In the genomic region with DNA sequence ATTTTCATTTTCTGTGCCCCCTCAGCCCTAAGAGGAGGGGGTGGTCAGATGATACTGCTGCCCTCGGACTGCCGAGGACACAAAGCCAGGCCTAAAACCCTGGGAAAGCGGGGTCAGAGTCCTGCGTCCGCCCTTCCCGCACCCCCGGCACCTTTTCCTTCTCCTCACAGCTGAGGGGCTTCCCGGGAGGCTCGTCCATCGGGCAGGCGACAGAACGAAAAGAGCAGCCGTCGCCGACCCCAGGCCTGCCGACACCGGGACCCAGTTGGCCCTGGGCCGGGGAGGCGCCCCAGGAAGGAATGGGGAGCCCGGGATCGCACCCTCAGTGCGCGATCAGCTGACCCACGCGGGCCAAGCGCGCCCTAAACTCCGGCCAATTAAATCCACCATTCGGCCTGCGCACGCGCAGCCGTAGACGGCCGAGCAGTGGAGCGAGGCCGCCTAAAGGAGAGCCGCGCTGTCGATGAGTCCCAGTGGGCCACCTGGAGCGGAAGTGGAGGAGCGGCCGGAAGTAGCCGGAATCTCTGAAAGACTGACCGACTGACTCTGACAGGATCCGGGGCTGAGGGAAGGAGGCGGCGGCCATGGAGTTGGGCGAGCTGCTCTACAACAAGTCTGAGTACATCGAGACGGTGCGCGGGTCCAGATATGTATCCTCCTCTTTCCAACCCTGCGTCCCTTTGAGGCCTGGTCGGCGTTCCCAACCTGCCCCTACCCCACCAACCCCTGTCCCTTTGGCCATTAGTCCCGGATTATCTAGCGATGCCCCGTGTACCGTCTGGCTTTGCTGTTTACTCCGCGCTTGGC, we compare ENCODE assay signal across 8 cellular contexts. TPM values are rescaled to one million over a fixed set of nuclear protein-coding genes. Genes with fewer than 3 reads are reported as not detected.
DNase-seq lines count a peak whose midpoint lies in the region; ATAC-seq and TF ChIP-seq lines count a peak whose summit lies in the region.

A gene (plus strand): TSS at position 508 of the 807 bp plus-strand sequence. CDS start 77 bp downstream, at position 585.
A gene (minus strand): TSS at position 352 of the 807 bp plus-strand sequence. CDS start 153 bp downstream, at position 199.

- CTCF ChIA-PET in naive thymus-derived CD4-positive, alpha-beta T cell (lab: Charles Lee) = interaction anchor here (1.1 kb wide), 1 partner anchor 26 kb away, joined by 5 read pairs; no protein-coding TSS in a partner anchor

- no peaks in the 10 kb centered on the region for H3K27me3 Mint-ChIP-seq in naive thymus-derived CD4-positive, alpha-beta T cell
- no peaks in the 10 kb centered on the region for H3K27me3 Mint-ChIP-seq in stimulated activated naive B cell treated with anti-CD40 and anti-IgM and Interleukin-4, amounts not matched to agents 10 μg/mL and 1 μg/mL and 100 μg/mL, for 72 hours

- H3K27me3 ChIP-seq in DND-41 (ENCODE audit: insufficient read depth, low read length, poor library complexity) (no peaks in the 10 kb centered on the region), GM23248 (replicated peaks; ENCODE audit: insufficient read depth) (no peaks in the 10 kb centered on the region), fibroblast of lung (ENCODE audit: control insufficient read depth, insufficient read depth, low read length) (no peaks in the 10 kb centered on the region)
- no peaks in the 10 kb centered on the region for H3K27me3 ChIP-seq in naive thymus-derived CD4-positive, alpha-beta T cell (ENCODE audit: control insufficient read depth in 2 of 2, insufficient read depth in 2 of 2, low read length in 2 of 2)

- H3K9me3 ChIP-seq in DND-41 (ENCODE audit: insufficient read depth, low read length, severe bottlenecking) (no peaks in the 10 kb centered on the region), GM23248 (ENCODE audit: low read depth) (no peaks in the 10 kb centered on the region), fibroblast of lung (ENCODE audit: control insufficient read depth, insufficient read depth, low read depth, low read length) (no peaks in the 10 kb centered on the region)
- no peaks in the 10 kb centered on the region for H3K9me3 ChIP-seq in naive thymus-derived CD4-positive, alpha-beta T cell (ENCODE audit: control insufficient read depth in 2 of 3, low read length in 3 of 3)

- peak within 1 kb of the TSS; percentile 79 for H3K9ac ChIP-seq in DND-41 (ENCODE audit: low read depth, low read length)
- H3K9ac ChIP-seq in GM23248 = peak within 1 kb of the TSS; percentile 93
- peak within 1 kb of the TSS; percentile 89 for H3K9ac ChIP-seq in fibroblast of lung (ENCODE audit: insufficient read depth, low read length)

- H3F3A ChIP-seq in GM23248 (ENCODE audit: insufficient read depth) = no peaks in the 10 kb centered on the region

- H3K36me3 ChIP-seq in DND-41 (ENCODE audit: insufficient read depth, low read length) (peaks cover 57% of the 10 kb centered on the region), GM23248 (ENCODE audit: low read depth) (peaks cover 15% of the 10 kb centered on the region; the same call in 1 of the 2 replicates), fibroblast of lung (ENCODE audit: control insufficient read depth, insufficient read depth, low read length) (peaks cover 4% of the 10 kb centered on the region)
- H3K36me3 ChIP-seq in naive thymus-derived CD4-positive, alpha-beta T cell (ENCODE audit: control insufficient read depth in 2 of 3, insufficient read depth in 3 of 3, low read length in 3 of 3) = peaks cover 0 to 15% (median 9%) of the 10 kb centered on the region in 3 experiments

- peaks cover 6 to 28% (median 18%) of the 10 kb centered on the region in 5 donors for H3K36me3 Mint-ChIP-seq in naive thymus-derived CD4-positive, alpha-beta T cell
- peaks cover 17 to 40% of the 10 kb centered on the region in 2 donors for H3K36me3 Mint-ChIP-seq in stimulated activated naive B cell treated with anti-CD40 and anti-IgM and Interleukin-4, amounts not matched to agents 10 μg/mL and 1 μg/mL and 100 μg/mL, for 72 hours

- H3K27ac ChIP-seq in DND-41 (ENCODE audit: low read length) (peak within 1 kb of the TSS; percentile 90), GM23248 (peak within 1 kb of the TSS; percentile 60), fibroblast of lung (ENCODE audit: insufficient read depth, low read length) (peak within 1 kb of the TSS; percentile 80)
- H3K27ac ChIP-seq in naive thymus-derived CD4-positive, alpha-beta T cell (ENCODE audit: low read depth, low read length) = peak within 1 kb of the TSS; percentile 84

- 1% methylated on average over 57 to 62 of the region's 62 CpGs for WGBS in GM23248 (ENCODE audit: low coverage in 1 of 2, low lambda C conversion rate in 2 of 2, missing lambda C conversion rate in 2 of 2), 2 experiments

- intact Hi-C loops in naive thymus-derived CD4-positive, alpha-beta T cell (cut with micrococcal nuclease) = loop anchor here (1.0 to 5.0 kb wide), 8 partner anchors 37 to 494 kb away; a partner anchor contains a TSS

- H3K4me1 ChIP-seq in DND-41 (ENCODE audit: insufficient read depth, low read length) = peaks cover 42% of the 10 kb centered on the region
- H3K4me1 ChIP-seq in GM23248 (ENCODE audit: insufficient read depth) = peaks cover 7% of the 10 kb centered on the region; the same call in 1 of the 2 replicates
- H3K4me1 ChIP-seq in fibroblast of lung (ENCODE audit: control insufficient read depth, extremely low read depth, insufficient read depth, low read length) = peaks cover 2% of the 10 kb centered on the region
- peaks cover 7 to 24% of the 10 kb centered on the region in 2 donors for H3K4me1 ChIP-seq in naive thymus-derived CD4-positive, alpha-beta T cell (ENCODE audit: control insufficient read depth in 2 of 2, insufficient read depth in 2 of 2, low read length in 2 of 2)

- peaks cover 17 to 56% (median 48%) of the 10 kb centered on the region in 7 donors for H3K4me1 Mint-ChIP-seq in naive thymus-derived CD4-positive, alpha-beta T cell
- H3K4me1 Mint-ChIP-seq in stimulated activated naive B cell treated with anti-CD40 and anti-IgM and Interleukin-4, amounts not matched to agents 10 μg/mL and 1 μg/mL and 100 μg/mL, for 72 hours = peaks cover 21 to 32% of the 10 kb centered on the region in 2 donors

- H3K79me2 ChIP-seq in DND-41 (ENCODE audit: insufficient read depth, low read length) (peaks cover 76% of the 10 kb centered on the region), GM23248 (ENCODE audit: insufficient read depth) (peaks cover 78% of the 10 kb centered on the region), fibroblast of lung (ENCODE audit: control insufficient read depth, insufficient read depth, low read length) (peaks cover 37% of the 10 kb centered on the region)

- peak; percentile 97 for ATAC-seq in DND-41 (ENCODE audit: insufficient read depth, low read depth)
- peak; percentile 99 for ATAC-seq in naive thymus-derived CD4-positive, alpha-beta T cell
- ATAC-seq in stimulated activated naive B cell treated with anti-CD40 and anti-IgM and Interleukin-4, amounts not matched to agents 10 μg/mL and 1 μg/mL and 100 μg/mL, for 72 hours (replicated peaks) = peak; percentile 97

- H3K4me2 ChIP-seq in DND-41 (ENCODE audit: insufficient read depth, low read length) (peak within 1 kb of the TSS; percentile 98), GM23248 (ENCODE audit: unreplicated experiment) (peak within 1 kb of the TSS; percentile 89), fibroblast of lung (ENCODE audit: extremely low read depth, insufficient read depth, low read length) (peak within 1 kb of the TSS; percentile 97)

- POLR2A ChIA-PET in naive thymus-derived CD4-positive, alpha-beta T cell (lab: Charles Lee) = interaction anchor here (0.7 to 1.2 kb wide), 3 partner anchors 34 to 84 kb away, joined by 3 to 4 read pairs (median 3); a partner anchor contains a TSS

- TF ChIP-seq CTCF in DND-41 (IDR thresholded peaks at IDR 0.05; ENCODE audit: borderline replicate concordance, extremely low read depth, low read length, poor library complexity, severe bottlenecking) (no peak), fibroblast of lung (conservative IDR thresholded peaks at IDR 0.05 in 1 of 2, IDR thresholded peaks at IDR 0.05 in 1 of 2; ENCODE audit: low read depth in 1 of 2, low read length in 2 of 2) (no peak)

- H3K9me3 Mint-ChIP-seq in naive thymus-derived CD4-positive, alpha-beta T cell = peaks cover 0 to 3% (median 0%) of the 10 kb centered on the region in 11 donors
- H3K9me3 Mint-ChIP-seq in stimulated activated naive B cell treated with anti-CD40 and anti-IgM and Interleukin-4, amounts not matched to agents 10 μg/mL and 1 μg/mL and 100 μg/mL, for 72 hours = no peaks in the 10 kb centered on the region

- H2AFZ ChIP-seq in DND-41 (ENCODE audit: low read depth, low read length) (peak within 1 kb of the TSS; percentile 90), GM23248 (peak within 1 kb of the TSS; percentile 96), fibroblast of lung (ENCODE audit: low read length) (peak within 1 kb of the TSS; percentile 95)

- peak within 1 kb of the TSS; percentile 96 to 99 (median 99) for H3K4me3 Mint-ChIP-seq in naive thymus-derived CD4-positive, alpha-beta T cell
- peak within 1 kb of the TSS; percentile 95 to 97 for H3K4me3 Mint-ChIP-seq in stimulated activated naive B cell treated with anti-CD40 and anti-IgM and Interleukin-4, amounts not matched to agents 10 μg/mL and 1 μg/mL and 100 μg/mL, for 72 hours

- H3K9me2 ChIP-seq in GM23248 (ENCODE audit: insufficient read depth) = no peaks in the 10 kb centered on the region

- H4K20me1 ChIP-seq in DND-41 (ENCODE audit: insufficient read depth, low read length) = peaks cover 9% of the 10 kb centered on the region
- H4K20me1 ChIP-seq in GM23248 (ENCODE audit: insufficient read depth) = peaks cover 6% of the 10 kb centered on the region; the same call in 1 of the 2 replicates
- H4K20me1 ChIP-seq in fibroblast of lung (ENCODE audit: control insufficient read depth, extremely low read depth, insufficient read depth, low read length) = no peaks in the 10 kb centered on the region

- H3K27ac Mint-ChIP-seq in naive thymus-derived CD4-positive, alpha-beta T cell = peak within 1 kb of the TSS; percentile 94 to 99 (median 98)
- H3K27ac Mint-ChIP-seq in stimulated activated naive B cell treated with anti-CD40 and anti-IgM and Interleukin-4, amounts not matched to agents 10 μg/mL and 1 μg/mL and 100 μg/mL, for 72 hours = peak within 1 kb of the TSS; percentile 98

- in situ Hi-C loops in GM23248 (cut with MboI) = no loop called here

- H3K4me3 ChIP-seq in DND-41 (ENCODE audit: low read depth in 1 of 2, low read length in 2 of 2) (peak within 1 kb of the TSS; percentile 79 to 91), GM23248 (peak within 1 kb of the TSS; percentile 99), fibroblast of lung (replicated peaks in 1 of 4; ENCODE audit: control extremely low read depth in 1 of 4, insufficient read depth in 1 of 4, low read depth in 3 of 4, low read length in 4 of 4) (peak within 1 kb of the TSS; percentile 65 to 100 (median 93))
- H3K4me3 ChIP-seq in naive thymus-derived CD4-positive, alpha-beta T cell (ENCODE audit: low read length) = peak within 1 kb of the TSS; percentile 87

- peak; percentile 91 for DNase-seq in DND-41
- DNase-seq in GM23248 = peak; percentile 99
- DNase-seq in Kasumi-1 (lab: John Stamatoyannopoulos, UW) = peak; percentile 75 to 82
- DNase-seq in RPMI7951 (ENCODE audit: low read depth) = peak; percentile 91
- peak; percentile 59 to 80 for DNase-seq in activated T-helper 1 cell treated with anti-CD3 and anti-CD28 coated beads, Interleukin-2, amount 50 U/mL, for 16 hours (ENCODE audit: low read depth in 1 of 2, low spot score in 1 of 2)
- peak; percentile 92 to 93 for DNase-seq in fibroblast of lung (ENCODE audit: low read depth in 2 of 2)
- peak; percentile 68 to 89 (median 72) for DNase-seq in naive thymus-derived CD4-positive, alpha-beta T cell
- DNase-seq in stimulated activated naive B cell treated with anti-CD40 and anti-IgM and Interleukin-4, amounts not matched to agents 10 μg/mL and 1 μg/mL and 100 μg/mL, for 72 hours = peak; percentile 92

RNA-seq across cellular contexts. Expression of the first gene that starts in this region (rescaled TPM):
- 38.2 and 41.9 TPM in 2 replicates for total RNA-seq in GM23248 (2014; rRNA removed; shearing (Covaris generic))
- 47.6 and 49.7 TPM in 2 replicates for polyA plus RNA-seq in GM23248 (2016; fragmentation: Nextera tagmentation; extraction: Ambion mirVana)
- 36.5 and 43.2 TPM in 2 replicates for total RNA-seq in RPMI7951 (2014; rRNA removed; shearing (Covaris generic))
- 28.8 and 39.6 TPM in 2 replicates for total RNA-seq in fibroblast of lung
- polyA plus RNA-seq in fibroblast of lung = 96.7 and 118 TPM in 2 replicates
- polyA plus RNA-seq in fibroblast of lung (2012) = 46.6 and 64.5 TPM in 2 replicates
- polyA minus RNA-seq in fibroblast of lung (ENCODE audit: low replicate concordance) = 76.8 and 129 TPM in 2 replicates
- total RNA-seq in naive thymus-derived CD4-positive, alpha-beta T cell = 100 to 1,000 TPM in 1 of 5 experiments, 10 to 100 TPM in 4; 42.4 to 100 (median 54.0) TPM
- 10 to 100 TPM; 34.9 to 56.7 TPM for polyA plus RNA-seq in naive thymus-derived CD4-positive, alpha-beta T cell

RNA-seq across cellular contexts. Expression of the second gene that starts in this region (rescaled TPM):
- 5.4 and 15.3 TPM in 2 replicates for total RNA-seq in GM23248 (2014; rRNA removed; shearing (Covaris generic))
- polyA plus RNA-seq in GM23248 (2016; fragmentation: Nextera tagmentation; extraction: Ambion mirVana) (7.8 and 8.5 TPM in 2 replicates), fibroblast of lung (7.7 and 7.9 TPM in 2 replicates)
- 9.1 and 11.4 TPM in 2 replicates for total RNA-seq in RPMI7951 (2014; rRNA removed; shearing (Covaris generic))
- total RNA-seq in fibroblast of lung = 8.1 and 9.2 TPM in 2 replicates
- polyA plus RNA-seq in fibroblast of lung (2012) = 7.5 and 7.7 TPM in 2 replicates
- polyA minus RNA-seq in fibroblast of lung (ENCODE audit: low replicate concordance) = 3.7 and 8.5 TPM in 2 replicates
- total RNA-seq in naive thymus-derived CD4-positive, alpha-beta T cell = 10 to 100 TPM in 4 of 5 experiments, 1 to 10 TPM in 1; 6.2 to 27.2 (median 14.4) TPM
- polyA plus RNA-seq in naive thymus-derived CD4-positive, alpha-beta T cell = 10 to 100 TPM in 1 of 2 donors, 1 to 10 TPM in 1; 5.9 to 10.0 TPM

Comparison
In these comparisons a context has a peak if more than half of its experiments do, and no peak if none do; other contexts are left out.
1. Peak in every context shown above with its lines: DNase-seq, ATAC-seq, H3K4me3 ChIP-seq and H3K27ac ChIP-seq.